1 cellular context compared by ENCODE assay signal in the genomic region with DNA sequence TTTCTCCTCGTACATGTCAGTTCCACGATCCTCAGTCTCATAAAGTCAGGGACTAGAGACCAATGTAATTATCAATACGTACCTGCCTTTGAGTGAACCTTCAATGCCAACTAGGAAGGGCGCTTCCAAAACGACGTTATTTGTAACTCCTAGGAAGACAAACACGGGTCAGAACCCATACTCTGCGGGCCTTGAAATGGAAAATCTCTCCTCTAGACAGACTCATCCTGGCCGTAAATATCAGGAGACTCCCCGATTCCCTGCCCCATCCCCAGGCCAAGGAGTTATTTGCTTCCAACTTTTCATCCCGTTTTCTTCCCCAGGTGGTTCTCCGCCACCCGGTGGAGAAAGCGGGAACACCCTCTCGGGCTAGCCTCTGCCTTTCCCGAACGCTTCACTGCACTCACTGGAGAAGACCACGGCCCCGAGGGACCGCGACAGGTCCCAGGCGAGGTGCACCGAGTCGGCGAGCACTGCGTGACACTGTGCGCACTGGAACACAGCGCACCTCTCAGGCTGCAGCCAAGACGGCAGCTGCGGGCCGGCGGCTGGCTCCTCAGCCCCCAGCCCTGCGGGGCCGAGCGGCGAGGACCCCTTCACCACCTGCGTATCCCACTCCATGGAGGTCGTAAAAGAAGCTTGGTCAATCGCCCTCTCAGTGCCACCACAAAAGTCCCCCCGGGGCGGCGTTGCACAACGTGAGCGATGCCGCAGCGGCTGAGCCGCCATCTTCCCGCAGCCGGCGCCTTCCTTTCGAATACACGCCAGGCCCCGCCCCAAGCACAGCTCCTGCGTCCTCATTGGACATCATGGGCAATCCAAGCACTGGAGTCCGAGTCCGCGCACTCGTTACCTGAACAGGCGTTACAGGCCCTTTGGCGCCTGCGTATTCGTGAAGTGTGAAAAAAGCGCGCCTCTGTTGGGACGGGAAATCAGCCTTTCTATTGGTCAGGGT.
TF ChIP-seq lines count a peak whose summit lies in the region.

A gene (minus strand): TSS at position 759 of the 955 bp plus-strand sequence. CDS start 30 bp downstream, at position 729.

TF ChIP-seq in HepG2, 621 proteins besides CTCF, POLR2A, EP300 and RAD21 (continued from another document and continues in another):
- TF ChIP-seq SMAD3 (CRISPR knock-in tag; IDR thresholded peaks at IDR 0.05): no peak
- TF ChIP-seq FOSL1 (CRISPR knock-in tag; IDR thresholded peaks at IDR 0.05; ENCODE audit: borderline replicate concordance): no peak
- peak; percentile 53; the same call in 1 of the 2 replicates for TF ChIP-seq YEATS4 (CRISPR knock-in tag; IDR thresholded peaks at IDR 0.05; ENCODE audit: borderline replicate concordance)
- TF ChIP-seq, protein P1, sequence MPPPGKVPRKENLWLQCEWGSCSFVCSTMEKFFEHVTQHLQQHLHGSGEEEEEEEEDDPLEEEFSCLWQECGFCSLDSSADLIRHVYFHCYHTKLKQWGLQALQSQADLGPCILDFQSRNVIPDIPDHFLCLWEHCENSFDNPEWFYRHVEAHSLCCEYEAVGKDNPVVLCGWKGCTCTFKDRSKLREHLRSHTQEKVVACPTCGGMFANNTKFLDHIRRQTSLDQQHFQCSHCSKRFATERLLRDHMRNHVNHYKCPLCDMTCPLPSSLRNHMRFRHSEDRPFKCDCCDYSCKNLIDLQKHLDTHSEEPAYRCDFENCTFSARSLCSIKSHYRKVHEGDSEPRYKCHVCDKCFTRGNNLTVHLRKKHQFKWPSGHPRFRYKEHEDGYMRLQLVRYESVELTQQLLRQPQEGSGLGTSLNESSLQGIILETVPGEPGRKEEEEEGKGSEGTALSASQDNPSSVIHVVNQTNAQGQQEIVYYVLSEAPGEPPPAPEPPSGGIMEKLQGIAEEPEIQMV (CRISPR knock-in tag; IDR thresholded peaks at IDR 0.05; ENCODE audit: low read depth): peak; percentile 72
- TF ChIP-seq, protein P2, sequence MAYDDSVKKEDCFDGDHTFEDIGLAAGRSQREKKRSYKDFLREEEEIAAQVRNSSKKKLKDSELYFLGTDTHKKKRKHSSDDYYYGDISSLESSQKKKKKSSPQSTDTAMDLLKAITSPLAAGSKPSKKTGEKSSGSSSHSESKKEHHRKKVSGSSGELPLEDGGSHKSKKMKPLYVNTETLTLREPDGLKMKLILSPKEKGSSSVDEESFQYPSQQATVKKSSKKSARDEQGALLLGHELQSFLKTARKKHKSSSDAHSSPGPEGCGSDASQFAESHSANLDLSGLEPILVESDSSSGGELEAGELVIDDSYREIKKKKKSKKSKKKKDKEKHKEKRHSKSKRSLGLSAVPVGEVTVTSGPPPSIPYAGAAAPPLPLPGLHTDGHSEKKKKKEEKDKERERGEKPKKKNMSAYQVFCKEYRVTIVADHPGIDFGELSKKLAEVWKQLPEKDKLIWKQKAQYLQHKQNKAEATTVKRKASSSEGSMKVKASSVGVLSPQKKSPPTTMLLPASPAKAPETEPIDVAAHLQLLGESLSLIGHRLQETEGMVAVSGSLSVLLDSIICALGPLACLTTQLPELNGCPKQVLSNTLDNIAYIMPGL (CRISPR knock-in tag; IDR thresholded peaks at IDR 0.05; ENCODE audit: borderline replicate concordance in 1 of 2, low read depth in 1 of 2): peak; percentile 79 to 86; a peak in 3 of 4 replicates
- TF ChIP-seq, protein P3, sequence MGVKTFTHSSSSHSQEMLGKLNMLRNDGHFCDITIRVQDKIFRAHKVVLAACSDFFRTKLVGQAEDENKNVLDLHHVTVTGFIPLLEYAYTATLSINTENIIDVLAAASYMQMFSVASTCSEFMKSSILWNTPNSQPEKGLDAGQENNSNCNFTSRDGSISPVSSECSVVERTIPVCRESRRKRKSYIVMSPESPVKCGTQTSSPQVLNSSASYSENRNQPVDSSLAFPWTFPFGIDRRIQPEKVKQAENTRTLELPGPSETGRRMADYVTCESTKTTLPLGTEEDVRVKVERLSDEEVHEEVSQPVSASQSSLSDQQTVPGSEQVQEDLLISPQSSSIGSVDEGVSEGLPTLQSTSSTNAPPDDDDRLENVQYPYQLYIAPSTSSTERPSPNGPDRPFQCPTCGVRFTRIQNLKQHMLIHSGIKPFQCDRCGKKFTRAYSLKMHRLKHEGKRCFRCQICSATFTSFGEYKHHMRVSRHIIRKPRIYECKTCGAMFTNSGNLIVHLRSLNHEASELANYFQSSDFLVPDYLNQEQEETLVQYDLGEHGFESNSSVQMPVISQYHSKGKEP (CRISPR knock-in tag; IDR thresholded peaks at IDR 0.05): no peak
- peak; percentile 46; the same call in 1 of the 2 replicates for TF ChIP-seq ZNF773 (CRISPR knock-in tag; IDR thresholded peaks at IDR 0.05; ENCODE audit: borderline replicate concordance)
- TF ChIP-seq, protein P4, sequence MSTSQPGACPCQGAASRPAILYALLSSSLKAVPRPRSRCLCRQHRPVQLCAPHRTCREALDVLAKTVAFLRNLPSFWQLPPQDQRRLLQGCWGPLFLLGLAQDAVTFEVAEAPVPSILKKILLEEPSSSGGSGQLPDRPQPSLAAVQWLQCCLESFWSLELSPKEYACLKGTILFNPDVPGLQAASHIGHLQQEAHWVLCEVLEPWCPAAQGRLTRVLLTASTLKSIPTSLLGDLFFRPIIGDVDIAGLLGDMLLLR (CRISPR knock-in tag; IDR thresholded peaks at IDR 0.05): peak; percentile 51; the same call in 1 of the 2 replicates
- peak; percentile 77; the same call in 1 of the 2 replicates for TF ChIP-seq FOXC1 (CRISPR knock-in tag; IDR thresholded peaks at IDR 0.05; ENCODE audit: borderline replicate concordance)
- TF ChIP-seq, protein P5, sequence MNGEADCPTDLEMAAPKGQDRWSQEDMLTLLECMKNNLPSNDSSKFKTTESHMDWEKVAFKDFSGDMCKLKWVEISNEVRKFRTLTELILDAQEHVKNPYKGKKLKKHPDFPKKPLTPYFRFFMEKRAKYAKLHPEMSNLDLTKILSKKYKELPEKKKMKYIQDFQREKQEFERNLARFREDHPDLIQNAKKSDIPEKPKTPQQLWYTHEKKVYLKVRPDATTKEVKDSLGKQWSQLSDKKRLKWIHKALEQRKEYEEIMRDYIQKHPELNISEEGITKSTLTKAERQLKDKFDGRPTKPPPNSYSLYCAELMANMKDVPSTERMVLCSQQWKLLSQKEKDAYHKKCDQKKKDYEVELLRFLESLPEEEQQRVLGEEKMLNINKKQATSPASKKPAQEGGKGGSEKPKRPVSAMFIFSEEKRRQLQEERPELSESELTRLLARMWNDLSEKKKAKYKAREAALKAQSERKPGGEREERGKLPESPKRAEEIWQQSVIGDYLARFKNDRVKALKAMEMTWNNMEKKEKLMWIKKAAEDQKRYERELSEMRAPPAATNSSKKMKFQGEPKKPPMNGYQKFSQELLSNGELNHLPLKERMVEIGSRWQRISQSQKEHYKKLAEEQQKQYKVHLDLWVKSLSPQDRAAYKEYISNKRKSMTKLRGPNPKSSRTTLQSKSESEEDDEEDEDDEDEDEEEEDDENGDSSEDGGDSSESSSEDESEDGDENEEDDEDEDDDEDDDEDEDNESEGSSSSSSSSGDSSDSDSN (CRISPR knock-in tag; IDR thresholded peaks at IDR 0.05): no peak
- no peak for TF ChIP-seq SP1 (IDR thresholded peaks at IDR 0.05)
- TF ChIP-seq SP1 (CRISPR knock-in tag; IDR thresholded peaks at IDR 0.05): peak; percentile 79
- TF ChIP-seq, protein P6, sequence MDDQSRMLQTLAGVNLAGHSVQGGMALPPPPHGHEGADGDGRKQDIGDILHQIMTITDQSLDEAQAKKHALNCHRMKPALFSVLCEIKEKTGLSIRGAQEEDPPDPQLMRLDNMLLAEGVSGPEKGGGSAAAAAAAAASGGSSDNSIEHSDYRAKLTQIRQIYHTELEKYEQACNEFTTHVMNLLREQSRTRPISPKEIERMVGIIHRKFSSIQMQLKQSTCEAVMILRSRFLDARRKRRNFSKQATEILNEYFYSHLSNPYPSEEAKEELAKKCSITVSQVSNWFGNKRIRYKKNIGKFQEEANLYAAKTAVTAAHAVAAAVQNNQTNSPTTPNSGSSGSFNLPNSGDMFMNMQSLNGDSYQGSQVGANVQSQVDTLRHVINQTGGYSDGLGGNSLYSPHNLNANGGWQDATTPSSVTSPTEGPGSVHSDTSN (CRISPR knock-in tag; IDR thresholded peaks at IDR 0.05; ENCODE audit: borderline replicate concordance): no peak
- TF ChIP-seq, protein P7, sequence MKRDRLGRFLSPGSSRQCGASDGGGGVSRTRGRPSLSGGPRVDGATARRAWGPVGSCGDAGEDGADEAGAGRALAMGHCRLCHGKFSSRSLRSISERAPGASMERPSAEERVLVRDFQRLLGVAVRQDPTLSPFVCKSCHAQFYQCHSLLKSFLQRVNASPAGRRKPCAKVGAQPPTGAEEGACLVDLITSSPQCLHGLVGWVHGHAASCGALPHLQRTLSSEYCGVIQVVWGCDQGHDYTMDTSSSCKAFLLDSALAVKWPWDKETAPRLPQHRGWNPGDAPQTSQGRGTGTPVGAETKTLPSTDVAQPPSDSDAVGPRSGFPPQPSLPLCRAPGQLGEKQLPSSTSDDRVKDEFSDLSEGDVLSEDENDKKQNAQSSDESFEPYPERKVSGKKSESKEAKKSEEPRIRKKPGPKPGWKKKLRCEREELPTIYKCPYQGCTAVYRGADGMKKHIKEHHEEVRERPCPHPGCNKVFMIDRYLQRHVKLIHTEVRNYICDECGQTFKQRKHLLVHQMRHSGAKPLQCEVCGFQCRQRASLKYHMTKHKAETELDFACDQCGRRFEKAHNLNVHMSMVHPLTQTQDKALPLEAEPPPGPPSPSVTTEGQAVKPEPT (CRISPR knock-in tag; IDR thresholded peaks at IDR 0.05; ENCODE audit: low read depth): no peak
- TF ChIP-seq, protein P8, sequence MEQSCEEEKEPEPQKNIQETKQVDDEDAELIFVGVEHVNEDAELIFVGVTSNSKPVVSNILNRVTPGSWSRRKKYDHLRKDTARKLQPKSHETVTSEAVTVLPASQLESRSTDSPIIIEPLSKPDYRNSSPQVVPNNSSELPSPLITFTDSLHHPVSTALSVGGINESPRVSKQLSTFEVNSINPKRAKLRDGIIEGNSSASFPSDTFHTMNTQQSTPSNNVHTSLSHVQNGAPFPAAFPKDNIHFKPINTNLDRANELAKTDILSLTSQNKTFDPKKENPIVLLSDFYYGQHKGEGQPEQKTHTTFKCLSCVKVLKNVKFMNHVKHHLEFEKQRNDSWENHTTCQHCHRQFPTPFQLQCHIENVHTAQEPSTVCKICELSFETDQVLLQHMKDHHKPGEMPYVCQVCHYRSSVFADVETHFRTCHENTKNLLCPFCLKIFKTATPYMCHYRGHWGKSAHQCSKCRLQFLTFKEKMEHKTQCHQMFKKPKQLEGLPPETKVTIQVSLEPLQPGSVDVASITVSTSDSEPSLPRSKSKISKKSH (CRISPR knock-in tag; IDR thresholded peaks at IDR 0.05; ENCODE audit: borderline replicate concordance): no peak
- peak; percentile 78; the same call in 1 of the 2 replicates for TF ChIP-seq ZNF350 (CRISPR knock-in tag; IDR thresholded peaks at IDR 0.05; ENCODE audit: borderline replicate concordance, low read depth)
- 0 out of 2 replicates have a peak, but pooled peaks have one; percentile 62 for TF ChIP-seq ZNF713 (CRISPR knock-in tag; IDR thresholded peaks at IDR 0.05)
- TF ChIP-seq, protein P9, sequence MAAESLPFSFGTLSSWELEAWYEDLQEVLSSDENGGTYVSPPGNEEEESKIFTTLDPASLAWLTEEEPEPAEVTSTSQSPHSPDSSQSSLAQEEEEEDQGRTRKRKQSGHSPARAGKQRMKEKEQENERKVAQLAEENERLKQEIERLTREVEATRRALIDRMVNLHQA (CRISPR knock-in tag; IDR thresholded peaks at IDR 0.05): no peak
- TF ChIP-seq, protein P10, sequence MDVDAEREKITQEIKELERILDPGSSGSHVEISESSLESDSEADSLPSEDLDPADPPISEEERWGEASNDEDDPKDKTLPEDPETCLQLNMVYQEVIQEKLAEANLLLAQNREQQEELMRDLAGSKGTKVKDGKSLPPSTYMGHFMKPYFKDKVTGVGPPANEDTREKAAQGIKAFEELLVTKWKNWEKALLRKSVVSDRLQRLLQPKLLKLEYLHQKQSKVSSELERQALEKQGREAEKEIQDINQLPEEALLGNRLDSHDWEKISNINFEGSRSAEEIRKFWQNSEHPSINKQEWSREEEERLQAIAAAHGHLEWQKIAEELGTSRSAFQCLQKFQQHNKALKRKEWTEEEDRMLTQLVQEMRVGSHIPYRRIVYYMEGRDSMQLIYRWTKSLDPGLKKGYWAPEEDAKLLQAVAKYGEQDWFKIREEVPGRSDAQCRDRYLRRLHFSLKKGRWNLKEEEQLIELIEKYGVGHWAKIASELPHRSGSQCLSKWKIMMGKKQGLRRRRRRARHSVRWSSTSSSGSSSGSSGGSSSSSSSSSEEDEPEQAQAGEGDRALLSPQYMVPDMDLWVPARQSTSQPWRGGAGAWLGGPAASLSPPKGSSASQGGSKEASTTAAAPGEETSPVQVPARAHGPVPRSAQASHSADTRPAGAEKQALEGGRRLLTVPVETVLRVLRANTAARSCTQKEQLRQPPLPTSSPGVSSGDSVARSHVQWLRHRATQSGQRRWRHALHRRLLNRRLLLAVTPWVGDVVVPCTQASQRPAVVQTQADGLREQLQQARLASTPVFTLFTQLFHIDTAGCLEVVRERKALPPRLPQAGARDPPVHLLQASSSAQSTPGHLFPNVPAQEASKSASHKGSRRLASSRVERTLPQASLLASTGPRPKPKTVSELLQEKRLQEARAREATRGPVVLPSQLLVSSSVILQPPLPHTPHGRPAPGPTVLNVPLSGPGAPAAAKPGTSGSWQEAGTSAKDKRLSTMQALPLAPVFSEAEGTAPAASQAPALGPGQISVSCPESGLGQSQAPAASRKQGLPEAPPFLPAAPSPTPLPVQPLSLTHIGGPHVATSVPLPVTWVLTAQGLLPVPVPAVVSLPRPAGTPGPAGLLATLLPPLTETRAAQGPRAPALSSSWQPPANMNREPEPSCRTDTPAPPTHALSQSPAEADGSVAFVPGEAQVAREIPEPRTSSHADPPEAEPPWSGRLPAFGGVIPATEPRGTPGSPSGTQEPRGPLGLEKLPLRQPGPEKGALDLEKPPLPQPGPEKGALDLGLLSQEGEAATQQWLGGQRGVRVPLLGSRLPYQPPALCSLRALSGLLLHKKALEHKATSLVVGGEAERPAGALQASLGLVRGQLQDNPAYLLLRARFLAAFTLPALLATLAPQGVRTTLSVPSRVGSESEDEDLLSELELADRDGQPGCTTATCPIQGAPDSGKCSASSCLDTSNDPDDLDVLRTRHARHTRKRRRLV (CRISPR knock-in tag; IDR thresholded peaks at IDR 0.05): peak; percentile 65; the same call in 1 of the 2 replicates
- TF ChIP-seq ZNF83 (CRISPR knock-in tag; IDR thresholded peaks at IDR 0.05; ENCODE audit: borderline replicate concordance): peak; percentile 72; the same call in 1 of the 2 replicates
- TF ChIP-seq, protein P11, sequence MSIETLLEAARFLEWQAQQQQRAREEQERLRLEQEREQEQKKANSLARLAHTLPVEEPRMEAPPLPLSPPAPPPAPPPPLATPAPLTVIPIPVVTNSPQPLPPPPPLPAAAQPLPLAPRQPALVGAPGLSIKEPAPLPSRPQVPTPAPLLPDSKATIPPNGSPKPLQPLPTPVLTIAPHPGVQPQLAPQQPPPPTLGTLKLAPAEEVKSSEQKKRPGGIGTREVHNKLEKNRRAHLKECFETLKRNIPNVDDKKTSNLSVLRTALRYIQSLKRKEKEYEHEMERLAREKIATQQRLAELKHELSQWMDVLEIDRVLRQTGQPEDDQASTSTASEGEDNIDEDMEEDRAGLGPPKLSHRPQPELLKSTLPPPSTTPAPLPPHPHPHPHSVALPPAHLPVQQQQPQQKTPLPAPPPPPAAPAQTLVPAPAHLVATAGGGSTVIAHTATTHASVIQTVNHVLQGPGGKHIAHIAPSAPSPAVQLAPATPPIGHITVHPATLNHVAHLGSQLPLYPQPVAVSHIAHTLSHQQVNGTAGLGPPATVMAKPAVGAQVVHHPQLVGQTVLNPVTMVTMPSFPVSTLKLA (IDR thresholded peaks at IDR 0.05): peak; percentile 41
- peak; percentile 82; the same call in 1 of the 2 replicates for TF ChIP-seq ZFP36L1 (CRISPR knock-in tag; IDR thresholded peaks at IDR 0.05)
